ENCODE assay signal across 27 cellular contexts in the genomic region with DNA sequence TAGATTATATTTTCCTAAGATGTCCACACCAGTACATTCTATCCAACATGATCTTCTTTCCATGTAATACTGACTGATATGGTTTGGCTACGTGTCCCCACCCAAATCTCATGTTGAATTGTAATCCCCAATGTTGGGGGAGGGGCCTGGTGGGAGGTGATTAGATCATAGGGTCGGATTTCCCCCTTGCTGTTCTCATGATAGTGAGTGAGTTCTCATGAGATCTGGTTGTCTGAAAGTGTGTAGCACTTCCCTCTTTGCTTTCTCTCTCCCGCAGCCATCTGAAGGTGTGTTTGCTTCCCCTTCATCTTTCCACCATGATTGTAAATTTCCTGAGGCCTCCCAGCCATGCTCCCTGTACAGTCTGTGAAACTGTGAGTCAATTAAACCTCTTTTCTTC. TPM values are rescaled to one million over a fixed set of nuclear protein-coding genes. Genes with fewer than 3 reads are reported as not detected.
DNase-seq lines count a peak whose midpoint lies in the region; ATAC-seq, FAIRE-seq and TF ChIP-seq lines count a peak whose summit lies in the region.
"Had no signal": no experiment of that assay in that cellular context is flagged by ENCODE, and none has a peak within 500 bp of the region (broad histone marks: within the 10 kb centered on the region; RNA-seq: fewer than 3 reads in every experiment).

No MANE protein-coding gene starts in this region.

- no peak for FAIRE-seq in H1 (lab: Jason Lieb, UNC)
- FAIRE-seq: frontal cortex, pancreas, RCC 7860 had no signal

- TF ChIP-seq CTCF in H1 (IDR thresholded peaks at IDR 0.05; ENCODE audit: control extremely low read depth in 1 of 3, insufficient read depth in 1 of 3, low read depth in 1 of 3, low read length in 3 of 3): no peak
- no peak for TF ChIP-seq CTCF in GM10266 (IDR thresholded peaks at IDR 0.05; ENCODE audit: control insufficient read depth, insufficient read depth, low read depth, missing control alignments)

- H2BK120ac ChIP-seq in H1 (replicated peaks; ENCODE audit: low read depth, low read length): no peak overlapping the region
- H2BK120ac ChIP-seq in mesenchymal stem cell (ENCODE audit: low read depth, low read length): no peak overlapping the region

- H3K36me3 ChIP-seq in H1 (ENCODE audit: control insufficient read depth in 2 of 4, insufficient read depth in 4 of 4, low read length in 3 of 4) (no peaks in the 10 kb centered on the region), mesenchymal stem cell (ENCODE audit: control insufficient read depth in 1 of 2, insufficient read depth in 2 of 2, low read depth in 1 of 2, low read length in 2 of 2) (no peaks in the 10 kb centered on the region)
- H3K36me3 ChIP-seq: colonic mucosa, esophagus muscularis mucosa, left lung, pancreas, SJCRH30 had no signal

- peak; percentile 29 for DNase-seq in activated CD4-positive, alpha-beta T cell treated with anti-CD3 and anti-CD28 coated beads for 48 hours
- DNase-seq in activated CD4-positive, alpha-beta T cell treated with anti-CD3 and anti-CD28 coated beads for 1 hour: no peak
- peak; percentile 32 for DNase-seq in stimulated activated CD4-positive, alpha-beta T cell treated with anti-CD3 and anti-CD28 coated beads, Interleukin-4, amount 100 ng/mL, for 24 hours
- no peak for DNase-seq in stimulated activated CD4-positive, alpha-beta T cell treated with anti-CD3 and anti-CD28 coated beads, Interleukin-4, amount 100 ng/mL, for 1 hour
- DNase-seq in H1 (ENCODE audit: low read depth in 1 of 2, low spot score in 2 of 2) (no peak), mesenchymal stem cell (no peak), GM10266 (ENCODE audit: extremely low spot score) (no peak)
- DNase-seq: activated CD4-positive, CD25-positive, alpha-beta regulatory T cell treated with anti-CD3 and anti-CD28 coated beads, Interleukin-2, amount 50 U/mL, for 72 hours; activated CD8-positive, alpha-beta memory T cell treated with anti-CD3 and anti-CD28 coated beads, Interleukin-2, amount 50 U/mL, for 48 hours; activated effector memory CD4-positive, alpha-beta T cell treated with Interleukin-2 at 50 U/mL for 16 hours; colonic mucosa; COR-L47; DMS79; effector memory CD4-positive, alpha-beta T cell; left lung; naive B cell; NCI-H1694; NCI-H2171 treated with DMSO at 0.1 percent for 48 hours; NCI-H524 treated with DMSO at 0.1 percent for 48 hours; pancreas; SJCRH30; T-cell had no signal

- no peak overlapping the region for H4K5ac ChIP-seq in H1 (ENCODE audit: insufficient read length, low read depth, low read length)

- H2BK15ac ChIP-seq in H1 (ENCODE audit: low read length): no peak overlapping the region
- H2BK15ac ChIP-seq in mesenchymal stem cell (ENCODE audit: low read depth, poor library complexity, severe bottlenecking): no peak overlapping the region

- H2AK5ac ChIP-seq in H1 (ENCODE audit: low read depth, low read length) (no peak overlapping the region), mesenchymal stem cell (ENCODE audit: low read length, severe bottlenecking) (no peak overlapping the region)

- H2BK12ac ChIP-seq in H1 (ENCODE audit: low read depth, low read length) (no peak overlapping the region), mesenchymal stem cell (ENCODE audit: low read length in 2 of 2) (no peak overlapping the region)

- H4K20me1 ChIP-seq in H1 (replicated peaks in 1 of 2; ENCODE audit: control insufficient read depth in 1 of 2, insufficient read depth in 2 of 2, low read length in 2 of 2): no peaks in the 10 kb centered on the region

- no peak overlapping the region for H2BK5ac ChIP-seq in H1 (ENCODE audit: low read depth, low read length)
- H2BK5ac ChIP-seq in mesenchymal stem cell (ENCODE audit: low read depth, low read length, poor library complexity, severe bottlenecking): no peak overlapping the region

- no peak for ATAC-seq in HG02870 (IDR thresholded peaks at IDR 0.05; ENCODE audit: unreplicated experiment)
- ATAC-seq: left lung, pancreas, T-cell had no signal

- H2AFZ ChIP-seq in H1 (ENCODE audit: low read length): peak overlapping the region; percentile 11; the same call in 1 of the 2 replicates
- H2AFZ ChIP-seq in mesenchymal stem cell (ENCODE audit: low read depth, low read length): no peak overlapping the region

- H3K4me2 ChIP-seq in H1 (ENCODE audit: insufficient read depth in 1 of 2, low read depth in 2 of 2, low read length in 2 of 2) (no peak overlapping the region), mesenchymal stem cell (ENCODE audit: low read length, poor library complexity, severe bottlenecking) (no peak overlapping the region)
- H3K4me2 ChIP-seq: smooth muscle cell had no signal

- POLR2A ChIA-PET in H1 (lab: Charles Lee; ENCODE audit: partially characterized antibody): no interaction called here

- TF ChIP-seq EP300 in H1 (IDR thresholded peaks at IDR 0.05; ENCODE audit: borderline replicate concordance in 1 of 2, low read depth in 2 of 2, low read length in 2 of 2): no peak

- H3K27ac ChIP-seq in H1 (ENCODE audit: low read depth, low read length) (no peak overlapping the region), mesenchymal stem cell (ENCODE audit: low read length, poor library complexity, severe bottlenecking) (no peak overlapping the region)
- H3K27ac ChIP-seq: colonic mucosa, esophagus muscularis mucosa, pancreas, SJCRH30 had no signal

- H4K91ac ChIP-seq in H1 (replicated peaks; ENCODE audit: insufficient read length, low read length) (no peak overlapping the region), mesenchymal stem cell (ENCODE audit: low read length) (no peak overlapping the region)

- H3K9ac ChIP-seq in H1 (replicated peaks in 1 of 4; ENCODE audit: extremely low read depth in 1 of 4, low read depth in 3 of 4, low read length in 3 of 4) (no peak overlapping the region), mesenchymal stem cell (ENCODE audit: low read length) (no peak overlapping the region)

- H4K8ac ChIP-seq in H1 (ENCODE audit: extremely low read depth, insufficient read depth, low read length) (no peak overlapping the region), mesenchymal stem cell (ENCODE audit: low read length) (no peak overlapping the region)

- H2BK20ac ChIP-seq in H1 (ENCODE audit: low read length): no peak overlapping the region

- no peak overlapping the region for H3K4ac ChIP-seq in H1 (replicated peaks; ENCODE audit: insufficient read length, low read depth, low read length)
- no peak overlapping the region for H3K4ac ChIP-seq in mesenchymal stem cell (ENCODE audit: low read depth in 1 of 2, low read length in 2 of 2)

- no peaks in the 10 kb centered on the region for H3K23me2 ChIP-seq in H1 (ENCODE audit: low read depth, low read length)

- H3K27me3 ChIP-seq in H1 (replicated peaks in 1 of 4; ENCODE audit: control insufficient read depth in 3 of 4, extremely low read depth in 1 of 4, insufficient read depth in 3 of 4, low read length in 3 of 4) (no peaks in the 10 kb centered on the region), mesenchymal stem cell (ENCODE audit: control insufficient read depth in 1 of 2, insufficient read depth in 1 of 2, low read length in 2 of 2) (peaks cover 0 to 5% of the 10 kb centered on the region in 2 experiments)
- H3K27me3 ChIP-seq: colonic mucosa, esophagus muscularis mucosa, left lung, pancreas had no signal

- H3K9me3 ChIP-seq in H1 (ENCODE audit: insufficient read depth in 2 of 2, low read depth in 1 of 2, low read length in 1 of 2): no peaks in the 10 kb centered on the region
- H3K9me3 ChIP-seq in mesenchymal stem cell (ENCODE audit: control insufficient read depth, low read length): no peaks in the 10 kb centered on the region
- H3K9me3 ChIP-seq: colonic mucosa, esophagus muscularis mucosa, left lung, pancreas, SJCRH30 had no signal

- no peaks in the 10 kb centered on the region for H3K79me2 ChIP-seq in H1 (ENCODE audit: control insufficient read depth in 1 of 2, insufficient read depth in 2 of 2, low read length in 2 of 2)

- H3K23ac ChIP-seq in H1 (ENCODE audit: insufficient read length): no peak overlapping the region
- H3K23ac ChIP-seq in mesenchymal stem cell (ENCODE audit: low read length in 2 of 2): no peak overlapping the region

- TF ChIP-seq RAD21 in H1 (IDR thresholded peaks at IDR 0.05 in 1 of 2, conservative IDR thresholded peaks at IDR 0.05 in 1 of 2; ENCODE audit: low read depth in 2 of 2, low read length in 2 of 2): no peak

- H3K14ac ChIP-seq in H1 (ENCODE audit: insufficient read length): no peak overlapping the region
- H3K14ac ChIP-seq in mesenchymal stem cell (ENCODE audit: low read length in 2 of 2): no peak overlapping the region

- CTCF ChIA-PET in H1 (lab: Charles Lee; ENCODE audit: partially characterized antibody): no interaction called here

- H3K18ac ChIP-seq in H1 (ENCODE audit: extremely low read depth, low read length) (no peak overlapping the region), mesenchymal stem cell (ENCODE audit: low read depth in 1 of 2, low read length in 2 of 2) (no peak overlapping the region)

- TF ChIP-seq POLR2A in H1 (IDR thresholded peaks at IDR 0.05; ENCODE audit: control extremely low read depth in 1 of 2, low read depth in 2 of 2, low read length in 2 of 2): no peak

- WGBS in H1 (ENCODE audit: extremely low coverage in 1 of 2, insufficient coverage in 1 of 2, insufficient read length in 1 of 2, insufficient replicate concordance in 2 of 2, low coverage in 1 of 2, low lambda C conversion rate in 2 of 2, missing lambda C conversion rate in 1 of 2), 2 experiments: 81% methylated on average over 3 of the region's 3 CpGs; no CpG with 5 or more reads in 1 of the 2 experiments
- 100% methylated on average over 1 of the region's 3 CpGs for WGBS in mesenchymal stem cell

- no peak overlapping the region for H3K56ac ChIP-seq in H1 (replicated peaks; ENCODE audit: insufficient read length, low read depth, low read length)

- peaks cover 0 to 2% (median 0%) of the 10 kb centered on the region in 4 experiments; a peak in 1 of 7 replicates for H3K4me1 ChIP-seq in H1 (replicated peaks in 1 of 4; ENCODE audit: control insufficient read depth in 3 of 4, insufficient read depth in 4 of 4, low read length in 3 of 4)
- no peaks in the 10 kb centered on the region for H3K4me1 ChIP-seq in mesenchymal stem cell (ENCODE audit: control insufficient read depth, insufficient read depth, low read depth, low read length)
- H3K4me1 ChIP-seq: colonic mucosa, esophagus muscularis mucosa, left lung, pancreas, SJCRH30 had no signal

- H3K79me1 ChIP-seq in H1 (ENCODE audit: low read depth, low read length) (no peaks in the 10 kb centered on the region), mesenchymal stem cell (replicated peaks; ENCODE audit: low read length, poor library complexity, severe bottlenecking) (no peaks in the 10 kb centered on the region)

- H3K4me3 ChIP-seq in H1 (ENCODE audit: extremely low read depth in 1 of 4, insufficient read depth in 2 of 4, low read depth in 3 of 4, low read length in 4 of 4) (no peak overlapping the region), mesenchymal stem cell (ENCODE audit: insufficient read depth in 1 of 2, low read depth in 1 of 2, low read length in 2 of 2) (no peak overlapping the region)
- H3K4me3 ChIP-seq: colonic mucosa, esophagus muscularis mucosa, left lung, pancreas, SJCRH30, smooth muscle cell had no signal

RNA-seq across cellular contexts. Expression of gene HBS1L, which starts 12.2 kb away (rescaled TPM):
- total RNA-seq in H1 (2021; fragmentation: NEBNext Ultra II Directional; extraction: Animal tissue kit (Norgen Biotek cat#: 25700)): 96.2 and 97.1 TPM in 2 replicates
- polyA plus RNA-seq in H1 (2011; rRNA removed): 18.7 and 28.1 TPM in 2 replicates
- 42.2 TPM for polyA plus RNA-seq in H1 (2011; cell fraction: cytosol; rRNA removed)
- 17.3 TPM for polyA plus RNA-seq in H1 (2011; cell fraction: nucleus; rRNA removed)
- 71.3 to 94.0 TPM (median 77.4 TPM) in 4 replicates for polyA plus RNA-seq in H1 (2012, experiment 1 of 2)
- polyA plus RNA-seq in H1 (2012, experiment 2 of 2): 5.4 TPM
- 50.0 TPM for polyA plus RNA-seq in H1 (2013, experiment 1 of 2)
- polyA plus RNA-seq in H1 (2013, experiment 2 of 2): 49.0 TPM
- polyA minus RNA-seq in H1 (2011; rRNA and poly(A)+ RNA removed): 74.1 and 113 TPM in 2 replicates
- polyA minus RNA-seq in H1 (2011; cell fraction: cytosol; rRNA and poly(A)+ RNA removed): 62.8 TPM
- polyA minus RNA-seq in H1 (2011; cell fraction: nucleus; rRNA and poly(A)+ RNA removed): 66.3 TPM
- polyA plus RNA-seq in mesenchymal stem cell (2013, experiment 1 of 2): 41.2 TPM
- 42.7 TPM for polyA plus RNA-seq in mesenchymal stem cell (2013, experiment 2 of 2)

Comparison
In these comparisons a context has a peak if more than half of its experiments do, and no peak if none do; other contexts are left out.
1. DNase-seq: peak in activated CD4-positive, alpha-beta T cell treated with anti-CD3 and anti-CD28 coated beads for 48 hours (single experiment) and stimulated activated CD4-positive, alpha-beta T cell treated with anti-CD3 and anti-CD28 coated beads, Interleukin-4, amount 100 ng/mL, for 24 hours (single experiment); none in activated CD4-positive, alpha-beta T cell treated with anti-CD3 and anti-CD28 coated beads for 1 hour (single experiment), stimulated activated CD4-positive, alpha-beta T cell treated with anti-CD3 and anti-CD28 coated beads, Interleukin-4, amount 100 ng/mL, for 1 hour (single experiment), H1 (0 of 2), mesenchymal stem cell (single experiment) and GM10266 (single experiment).